In genomic region chr2:241859017-241859435, GRCh38 we compare ENCODE assay signal across 1 cellular context.
TF ChIP-seq lines count a peak whose summit lies in the region.

No MANE protein-coding gene starts in this region.

TF ChIP-seq in SK-N-SH treated with all-trans-retinoic acid at 6 μM for 48 hours, 23 proteins besides CTCF, POLR2A, EP300 and RAD21 (continued from another document):
- no peak for TF ChIP-seq TSHZ2 (CRISPR knock-in tag; IDR thresholded peaks at IDR 0.05)
